Comparison of ENCODE assay signal across 8 cellular contexts in genomic region chr10:81108516-81109199, GRCh38.
DNase-seq lines count a peak whose midpoint lies in the region; ATAC-seq and TF ChIP-seq lines count a peak whose summit lies in the region.

No MANE protein-coding gene starts in this region.

- peak; percentile 1 for DNase-seq in glomerular visceral epithelial cell (ENCODE audit: extremely low spot score)
- no peak for DNase-seq in cortex of kidney (lab: John Stamatoyannopoulos, UW)
- DNase-seq in amniotic stem cell (lab: John Stamatoyannopoulos, UW), result no peak
- no peak for DNase-seq in Peyer's patch
- DNase-seq in GOT3 (lab: John Stamatoyannopoulos, UW), result no peak

- no peak for TF ChIP-seq CTCF in Peyer's patch (IDR thresholded peaks at IDR 0.05)

- ATAC-seq in GM18505 (IDR thresholded peaks at IDR 0.05; ENCODE audit: unreplicated experiment), result peak; percentile 96
- ATAC-seq in GM21576 (IDR thresholded peaks at IDR 0.05; ENCODE audit: unreplicated experiment), result peak; percentile 77
- ATAC-seq in HG03442 (IDR thresholded peaks at IDR 0.05; ENCODE audit: unreplicated experiment), result peak; percentile 86

- no peaks in the 10 kb centered on the region for H3K36me3 ChIP-seq in Peyer's patch

- no peak overlapping the region for H3K27ac ChIP-seq in Peyer's patch

- no peaks in the 10 kb centered on the region for H3K27me3 ChIP-seq in Peyer's patch

- no peaks in the 10 kb centered on the region for H3K9me3 ChIP-seq in Peyer's patch

- H3K4me1 ChIP-seq in Peyer's patch, result no peaks in the 10 kb centered on the region

- no peak overlapping the region for H3K4me3 ChIP-seq in Peyer's patch

- TF ChIP-seq POLR2A in GM18505 (IDR thresholded peaks at IDR 0.05; ENCODE audit: borderline replicate concordance, extremely low read depth, insufficient read depth, insufficient read length) (no peak), Peyer's patch (IDR thresholded peaks at IDR 0.05) (no peak)
